Comparison of ENCODE assay signal across 7 cellular contexts in genomic region chr7:43778293-43779031, GRCh38. TPM values are rescaled to one million over a fixed set of nuclear protein-coding genes. Genes with fewer than 3 reads are reported as not detected.
DNase-seq lines count a peak whose midpoint lies in the region; ATAC-seq, FAIRE-seq and TF ChIP-seq lines count a peak whose summit lies in the region.
"Not testable (repeated sequence)": the region's sequence is repeated elsewhere in the genome, so short reads cannot be mapped to it uniquely, and the experiment has no call there.

No MANE protein-coding gene starts in this region.

- POLR2A ChIA-PET in CD8-positive, alpha-beta T cell (lab: Charles Lee); HCT116 (lab: Charles Lee); PC-3 (lab: Charles Lee; ENCODE audit: unreplicated experiment); WTC11 (lab: Charles Lee); GM12878 (lab: Charles Lee): not testable (repeated sequence)

- TF ChIP-seq POLR2A in HCT116 (IDR thresholded peaks at IDR 0.05; ENCODE audit: borderline replicate concordance, extremely low read depth, insufficient read depth, insufficient read length); GM12878 (IDR thresholded peaks at IDR 0.05; ENCODE audit: low read depth, low read length); esophagus squamous epithelium (IDR thresholded peaks at IDR 0.05): not testable (repeated sequence)

- not testable (repeated sequence) for H3K4me1 Mint-ChIP-seq in CD8-positive, alpha-beta T cell (ENCODE audit: low read depth); WTC11

- ATAC-seq in CD8-positive, alpha-beta T cell; PC-3; WTC11; GM12878: not testable (repeated sequence)
- ATAC-seq in HCT116 = 0 out of 2 replicates have a peak, but pooled peaks have one; percentile 40

- intact Hi-C loops in CD8-positive, alpha-beta T cell (cut with DNase I, micrococcal nuclease); HCT116 (cut with micrococcal nuclease); PC-3 (cut with micrococcal nuclease); GM12878 (cut with micrococcal nuclease; ENCODE audit: unreplicated experiment); esophagus squamous epithelium (cut with DNase I): not testable (repeated sequence)

- H3K27me3 Mint-ChIP-seq in CD8-positive, alpha-beta T cell (ENCODE audit: low read depth); WTC11 (ENCODE audit: low read depth): not testable (repeated sequence)

- not testable (repeated sequence) for H3K9me3 ChIP-seq in CD8-positive, alpha-beta T cell (ENCODE audit: low read length); HCT116 (ENCODE audit: control insufficient read depth in 1 of 2, insufficient read depth in 1 of 2, low read depth in 1 of 2, low read length in 2 of 2); PC-3 (ENCODE audit: low read length); GM12878 (replicated peaks; ENCODE audit: control insufficient read depth, insufficient read depth, low read length); esophagus squamous epithelium

- peak overlapping the region; percentile 69 for H3K4me2 ChIP-seq in HCT116 (ENCODE audit: low read length)
- 0 out of 2 replicates have a peak overlapping the region, but pooled peaks have one; percentile 26 for H3K4me2 ChIP-seq in PC-3 (ENCODE audit: low read length)
- H3K4me2 ChIP-seq in GM12878 (ENCODE audit: control insufficient read depth, insufficient read depth) = not testable (repeated sequence)

- peaks cover 22% of the 10 kb centered on the region for H3K36me3 Mint-ChIP-seq in CD8-positive, alpha-beta T cell
- H3K36me3 Mint-ChIP-seq in WTC11 = peaks cover 42% of the 10 kb centered on the region

- not testable (repeated sequence) for H3K27me3 ChIP-seq in CD8-positive, alpha-beta T cell (ENCODE audit: insufficient read depth, low read length); HCT116 (ENCODE audit: insufficient read depth, low read length); PC-3 (ENCODE audit: low read length); GM12878 (replicated peaks in 1 of 2; ENCODE audit: control insufficient read depth in 2 of 2, insufficient read depth in 2 of 2, low read length in 1 of 2); esophagus squamous epithelium

- in situ Hi-C loops in GM12878 (cut with MboI) = not testable (repeated sequence)

- TF ChIP-seq RAD21 in HCT116 (IDR thresholded peaks at IDR 0.05; ENCODE audit: low read depth); GM12878 (IDR thresholded peaks at IDR 0.05; ENCODE audit: insufficient read depth, low read depth, low read length): not testable (repeated sequence)

- WGBS in GM12878 (ENCODE audit: insufficient coverage, insufficient replicate concordance, low lambda C conversion rate, missing lambda C conversion rate) = 92% methylated on average over 13 of the region's 18 CpGs
- 60 to 88% methylated on average over 1 to 8 of the region's 18 CpGs for WGBS in esophagus squamous epithelium, 2 donors

- H3K36me3 ChIP-seq in CD8-positive, alpha-beta T cell (ENCODE audit: insufficient read depth, low read length); HCT116 (ENCODE audit: control insufficient read depth in 1 of 2, insufficient read depth in 2 of 2, low read length in 2 of 2); PC-3 (ENCODE audit: low read depth, low read length); GM12878 (ENCODE audit: control insufficient read depth in 2 of 2, insufficient read depth in 2 of 2, low read length in 1 of 2): not testable (repeated sequence)
- H3K36me3 ChIP-seq in esophagus squamous epithelium = peaks cover 0 to 18% (median 0%) of the 10 kb centered on the region in 3 donors

- H3K27ac ChIP-seq in CD8-positive, alpha-beta T cell (ENCODE audit: low read depth, low read length); PC-3 (ENCODE audit: low read length); GM12878 (ENCODE audit: control insufficient read depth, insufficient read depth): not testable (repeated sequence)
- peak overlapping the region; percentile 64 for H3K27ac ChIP-seq in HCT116 (ENCODE audit: low read depth, low read length)
- H3K27ac ChIP-seq in esophagus squamous epithelium = peak overlapping the region; percentile 44 to 87 (median 76)

- not testable (repeated sequence) for H2AFZ ChIP-seq in HCT116 (ENCODE audit: low read depth, low read length, poor library complexity, severe bottlenecking); PC-3 (ENCODE audit: low read length); GM12878 (ENCODE audit: control insufficient read depth, low read depth, low read length)

- CTCF ChIA-PET in CD8-positive, alpha-beta T cell (lab: Charles Lee); HCT116 (lab: Charles Lee); WTC11 (lab: Charles Lee); GM12878 (lab: Yijun Ruan, JAX): not testable (repeated sequence)
- CTCF ChIA-PET in PC-3 (lab: Charles Lee) = interaction anchor here (0.6 kb wide), 1 partner anchor 54 kb away, joined by 3 read pairs; no protein-coding TSS in a partner anchor

- not testable (repeated sequence) for DNase-seq in CD8-positive, alpha-beta T cell; HCT116 (ENCODE audit: low read depth, low spot score); PC-3; WTC11 (ENCODE audit: low spot score); GM12878 (ENCODE audit: low read depth, low spot score); esophagus squamous epithelium (lab: John Stamatoyannopoulos, UW)
- DNase-seq in mesenteric fat pad (ENCODE audit: low spot score) = peak; percentile 55

- not testable (repeated sequence) for H3K4me3 Mint-ChIP-seq in CD8-positive, alpha-beta T cell; WTC11

- H3K79me2 ChIP-seq in HCT116 (ENCODE audit: insufficient read depth, low read length); PC-3 (ENCODE audit: low read length); GM12878 (ENCODE audit: control insufficient read depth, insufficient read depth, low read length): not testable (repeated sequence)

- H3K4me3 ChIP-seq in CD8-positive, alpha-beta T cell (ENCODE audit: low read depth, low read length); PC-3 (ENCODE audit: low read length); GM12878: not testable (repeated sequence)
- H3K4me3 ChIP-seq in HCT116 (replicated peaks in 1 of 2; ENCODE audit: low read depth in 1 of 2, low read length in 2 of 2) (peak overlapping the region; percentile 23 to 42; a peak in 3 of 4 replicates), esophagus squamous epithelium (peak overlapping the region in 3 of 4 donors; percentile 3 to 43 (median 18))

- not testable (repeated sequence) for H3K9me2 ChIP-seq in HCT116 (ENCODE audit: insufficient read depth); PC-3 (replicated peaks; ENCODE audit: low read length)

- SMC1A ChIA-PET in GM12878 (lab: Charles Lee; ENCODE audit: uncharacterized antibody, unreplicated experiment) = not testable (repeated sequence)

- RAD21 ChIA-PET in HCT116 (lab: Charles Lee; ENCODE audit: low non-redundant PET in 1 of 2, low total read pairs in 2 of 2, uncharacterized antibody in 2 of 2, unreplicated experiment in 2 of 2) = interaction anchor here in 1 of 2 experiments (1.0 kb wide), 1 partner anchor 196 kb away, joined by 3 read pairs; no protein-coding TSS in a partner anchor
- RAD21 ChIA-PET in GM12878 (lab: Charles Lee; ENCODE audit: unreplicated experiment) = not testable (repeated sequence)

- H4K20me1 ChIP-seq in HCT116 (ENCODE audit: insufficient read depth); PC-3 (ENCODE audit: low read length); GM12878 (ENCODE audit: control insufficient read depth, insufficient read depth): not testable (repeated sequence)

- BruUV-seq in HCT116 (replicated peaks; lab: Mats Ljungman, UMichigan); PC-3 (replicated peaks; lab: Mats Ljungman, UMichigan); GM12878 (replicated peaks; lab: Mats Ljungman, UMichigan): not testable (repeated sequence)

- not testable (repeated sequence) for FAIRE-seq in GM12878 (lab: Jason Lieb, UNC)

- H3F3A ChIP-seq in PC-3 (ENCODE audit: low read length, unreplicated experiment) = not testable (repeated sequence)

- H3K27ac Mint-ChIP-seq in CD8-positive, alpha-beta T cell = peak overlapping the region; percentile 37
- not testable (repeated sequence) for H3K27ac Mint-ChIP-seq in WTC11

- not testable (repeated sequence) for TF ChIP-seq EP300 in GM12878 (IDR thresholded peaks at IDR 0.05; ENCODE audit: borderline replicate concordance in 1 of 2, control insufficient read depth in 1 of 2, low read depth in 2 of 2, low read length in 2 of 2)

- 0 out of 2 replicates have a peak overlapping the region, but pooled peaks have one; percentile 40 for H3K9ac ChIP-seq in HCT116 (ENCODE audit: low read length)
- not testable (repeated sequence) for H3K9ac ChIP-seq in PC-3 (ENCODE audit: low read length); GM12878 (ENCODE audit: control insufficient read depth, insufficient read depth, low read length)

- TF ChIP-seq CTCF in CD8-positive, alpha-beta T cell (IDR thresholded peaks at IDR 0.05); HCT116 (IDR thresholded peaks at IDR 0.05 in 2 of 3, conservative IDR thresholded peaks at IDR 0.05 in 1 of 3; ENCODE audit: borderline replicate concordance in 1 of 3, insufficient read depth in 1 of 3, low read depth in 2 of 3, low read length in 2 of 3); PC-3 (conservative IDR thresholded peaks at IDR 0.05; ENCODE audit: low read depth, low read length); WTC11 (IDR thresholded peaks at IDR 0.05); GM12878 (IDR thresholded peaks at IDR 0.05 in 2 of 3, conservative IDR thresholded peaks at IDR 0.05 in 1 of 3; ENCODE audit: control insufficient read depth in 2 of 3, extremely low read depth in 1 of 3, insufficient read depth in 1 of 3, low read depth in 3 of 3, low read length in 3 of 3): not testable (repeated sequence)
- peak in 2 of 6 experiments; percentile 10 to 29 for TF ChIP-seq CTCF in esophagus squamous epithelium (IDR thresholded peaks at IDR 0.05)

- H3K9me3 Mint-ChIP-seq in CD8-positive, alpha-beta T cell = not testable (repeated sequence)
- H3K9me3 Mint-ChIP-seq in WTC11 = peaks cover 29% of the 10 kb centered on the region

- H3K4me1 ChIP-seq in CD8-positive, alpha-beta T cell (ENCODE audit: insufficient read depth, low read length); PC-3 (ENCODE audit: insufficient read depth, low read length); GM12878 (ENCODE audit: control insufficient read depth, insufficient read depth, low read length): not testable (repeated sequence)
- H3K4me1 ChIP-seq in HCT116 (ENCODE audit: control insufficient read depth in 1 of 2, insufficient read depth in 2 of 2, low read length in 2 of 2) = peaks cover 8 to 10% of the 10 kb centered on the region in 2 experiments
- peaks cover 0 to 36% (median 4%) of the 10 kb centered on the region in 3 donors for H3K4me1 ChIP-seq in esophagus squamous epithelium

RNA-seq across cellular contexts. Expression of gene BLVRA, which starts 20.0 kb away (rescaled TPM):
- total RNA-seq in CD8-positive, alpha-beta T cell = 10 to 100 TPM; 12.8 to 14.6 TPM
- total RNA-seq in HCT116 (2021; ENCODE audit: unreplicated experiment) (29.7 TPM), PC-3 (2014; rRNA removed) (27.6 and 33.9 TPM in 2 replicates), WTC11 (2021) (31.9 to 35.5 TPM (median 33.7 TPM) in 3 replicates), GM12878 (2014; rRNA removed) (61.7 and 63.3 TPM in 2 replicates), GM12878 (2014; rRNA removed; fragmentation: Illumina TruSeq; extraction: Trizol) (66.5 and 67.9 TPM in 2 replicates), GM12878 (2021) (66.9 and 73.7 TPM in 2 replicates), esophagus squamous epithelium (10 to 100 TPM; 34.2 to 83.2 (median 60.4) TPM), mesenteric fat pad (82.4 TPM)
- 16.8 and 22.1 TPM in 2 replicates for polyA plus RNA-seq in HCT116 (2012)
- 15.2 and 15.9 TPM in 2 replicates for total RNA-seq in GM12878 (2013; cell fraction: nucleolus; rRNA removed)
- polyA plus RNA-seq in GM12878 (2011; ENCODE audit: low read depth) = 43.7 TPM
- polyA plus RNA-seq in GM12878 (2011; rRNA removed) (118 and 120 TPM in 2 replicates), GM12878 (2014; fragmentation: Illumina TruSeq; extraction: Trizol) (87.1 and 92.1 TPM in 2 replicates), GM12878 (2014; fragmentation: Nextera tagmentation; extraction: Ambion mirVana) (100 to 1,000 TPM; 187 to 198 TPM), GM12878 (2014; rRNA removed) (81.2 and 91.4 TPM in 2 replicates), GM12878 (2016; fragmentation: Nextera tagmentation; extraction: Ambion mirVana) (100 to 1,000 TPM; 113 TPM)
- polyA plus RNA-seq in GM12878 (2011; cell fraction: cytosol; rRNA removed) = 96.3 and 97.6 TPM in 2 replicates
- 50.2 and 66.6 TPM in 2 replicates for polyA plus RNA-seq in GM12878 (2011; cell fraction: nucleus; rRNA removed)
- polyA plus RNA-seq in GM12878 (2012) = 53.4 and 58.5 TPM in 2 replicates
- 46.7 and 73.4 TPM in 2 replicates for polyA minus RNA-seq in GM12878 (2011; rRNA and poly(A)+ RNA removed)
- 17.5 and 29.0 TPM in 2 replicates for polyA minus RNA-seq in GM12878 (2011; cell fraction: cytosol; rRNA and poly(A)+ RNA removed)
- 10.9 and 14.8 TPM in 2 replicates for polyA minus RNA-seq in GM12878 (2011; cell fraction: nucleus; rRNA and poly(A)+ RNA removed)

RNA-seq across cellular contexts. Expression of gene COA1, which starts 49.1 kb away (rescaled TPM):
- 10 to 100 TPM; 95.8 to 96.7 TPM for total RNA-seq in CD8-positive, alpha-beta T cell
- total RNA-seq in HCT116 (2021; ENCODE audit: unreplicated experiment) (78.5 TPM), PC-3 (2014; rRNA removed) (65.8 and 82.0 TPM in 2 replicates), WTC11 (2021) (132 to 148 TPM (median 146 TPM) in 3 replicates), GM12878 (2014; rRNA removed) (87.1 and 102 TPM in 2 replicates), GM12878 (2014; rRNA removed; fragmentation: Illumina TruSeq; extraction: Trizol) (97.3 and 103 TPM in 2 replicates), GM12878 (2021) (83.1 and 84.9 TPM in 2 replicates), esophagus squamous epithelium (10 to 100 TPM; 20.5 to 59.1 (median 42.3) TPM), mesenteric fat pad (42.9 TPM)
- 39.5 and 52.2 TPM in 2 replicates for polyA plus RNA-seq in HCT116 (2012)
- total RNA-seq in GM12878 (2013; cell fraction: nucleolus; rRNA removed) = 530 and 536 TPM in 2 replicates
- 75.1 TPM for polyA plus RNA-seq in GM12878 (2011; ENCODE audit: low read depth)
- polyA plus RNA-seq in GM12878 (2011; rRNA removed) (109 and 117 TPM in 2 replicates), GM12878 (2014; fragmentation: Illumina TruSeq; extraction: Trizol) (122 and 171 TPM in 2 replicates), GM12878 (2014; fragmentation: Nextera tagmentation; extraction: Ambion mirVana) (100 to 1,000 TPM; 218 to 258 TPM), GM12878 (2014; rRNA removed) (105 and 126 TPM in 2 replicates), GM12878 (2016; fragmentation: Nextera tagmentation; extraction: Ambion mirVana) (100 to 1,000 TPM; 104 to 106 TPM)
- 98.4 and 113 TPM in 2 replicates for polyA plus RNA-seq in GM12878 (2011; cell fraction: cytosol; rRNA removed)
- 98.0 and 106 TPM in 2 replicates for polyA plus RNA-seq in GM12878 (2011; cell fraction: nucleus; rRNA removed)
- polyA plus RNA-seq in GM12878 (2012) = 80.5 and 85.8 TPM in 2 replicates
- 141 and 202 TPM in 2 replicates for polyA minus RNA-seq in GM12878 (2011; rRNA and poly(A)+ RNA removed)
- 22.2 and 26.7 TPM in 2 replicates for polyA minus RNA-seq in GM12878 (2011; cell fraction: cytosol; rRNA and poly(A)+ RNA removed)
- 105 and 157 TPM in 2 replicates for polyA minus RNA-seq in GM12878 (2011; cell fraction: nucleus; rRNA and poly(A)+ RNA removed)
